In the genomic region with DNA sequence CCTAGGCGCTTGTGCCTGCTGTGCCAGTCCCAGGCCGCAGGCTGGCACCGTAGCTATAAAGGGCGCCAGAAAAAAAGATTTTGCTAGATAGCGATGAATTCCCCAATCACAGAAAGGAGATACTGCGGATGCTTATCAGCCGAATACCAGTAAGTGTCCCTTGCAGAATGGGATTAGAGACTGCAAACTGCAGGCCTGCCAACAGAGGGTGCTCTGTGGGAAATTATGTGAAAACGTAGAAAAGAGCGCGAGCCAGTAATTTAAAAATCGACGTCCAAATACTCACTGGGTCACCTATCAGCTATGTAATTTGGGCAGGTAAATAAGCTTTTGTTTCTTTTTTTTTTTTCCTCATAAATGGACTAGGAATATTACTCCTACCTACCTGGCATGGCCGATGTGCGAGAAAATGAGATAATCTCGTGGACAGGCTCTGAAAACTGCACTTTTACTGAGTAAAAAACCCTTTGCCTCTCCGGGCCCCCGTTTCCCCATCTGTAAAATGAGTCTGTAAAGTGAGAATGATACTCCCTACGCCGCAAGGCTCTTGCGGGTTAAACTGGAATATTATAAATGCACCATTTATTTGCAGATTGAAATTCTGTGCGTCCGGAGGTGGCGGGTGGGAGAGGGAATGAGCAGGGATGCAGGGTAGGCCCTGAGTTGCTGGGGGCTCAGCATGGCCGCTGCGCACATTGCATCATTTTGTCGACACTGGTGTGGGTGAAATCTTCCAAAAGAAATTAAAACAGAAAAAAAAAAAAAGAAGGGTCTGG, we compare ENCODE assay signal across 8 cellular contexts. TPM values are rescaled to one million over a fixed set of nuclear protein-coding genes. Genes with fewer than 3 reads are reported as not detected.
DNase-seq lines count a peak whose midpoint lies in the region; ATAC-seq and TF ChIP-seq lines count a peak whose summit lies in the region.

No MANE protein-coding gene starts in this region.

- H3K36me3 ChIP-seq in heart right ventricle (peaks cover 0 to 13% (median 4%) of the 10 kb centered on the region in 9 donors), uterus (no peaks in the 10 kb centered on the region)

- TF ChIP-seq CTCF in Calu3 (IDR thresholded peaks at IDR 0.05; ENCODE audit: unreplicated experiment) (peak; percentile 69), heart right ventricle (IDR thresholded peaks at IDR 0.05) (peak; percentile 76 to 92 (median 82)), uterus (IDR thresholded peaks at IDR 0.05) (peak; percentile 66 to 83 (median 76))

- no peak for TF ChIP-seq POLR2A in uterus (IDR thresholded peaks at IDR 0.05)

- peaks cover 40% of the 10 kb centered on the region for H3K36me3 Mint-ChIP-seq in Calu3 (ENCODE audit: insufficient read depth, unreplicated experiment)
- H3K36me3 Mint-ChIP-seq in activated naive CD8-positive, alpha-beta T cell treated with anti-CD3 and anti-CD28 coated beads, Interleukin-2, amount 10 ng/mL, durations not matched to agents 7 days and 5 days = peaks cover 4% of the 10 kb centered on the region

- no peaks in the 10 kb centered on the region for H3K27me3 ChIP-seq in heart right ventricle
- H3K27me3 ChIP-seq in uterus = no peaks in the 10 kb centered on the region

- ATAC-seq in GM21576 (IDR thresholded peaks at IDR 0.05; ENCODE audit: unreplicated experiment) = peak; percentile 42
- no peak for ATAC-seq in activated naive CD8-positive, alpha-beta T cell treated with anti-CD3 and anti-CD28 coated beads, Interleukin-2, amount 10 ng/mL, durations not matched to agents 7 days and 5 days (ENCODE audit: low read depth)
- ATAC-seq in heart right ventricle = peak in 7 of 8 donors; percentile 9 to 56 (median 36)

- BruUV-seq in Calu3 (replicated peaks; lab: Mats Ljungman, UMichigan) = no TSS peak

- peaks cover 7% of the 10 kb centered on the region for H3K4me1 Mint-ChIP-seq in Calu3 (ENCODE audit: low read depth, unreplicated experiment)
- H3K4me1 Mint-ChIP-seq in activated naive CD8-positive, alpha-beta T cell treated with anti-CD3 and anti-CD28 coated beads, Interleukin-2, amount 10 ng/mL, durations not matched to agents 7 days and 5 days = peaks cover 15% of the 10 kb centered on the region

- intact Hi-C loops in Calu3 (cut with micrococcal nuclease; ENCODE audit: unreplicated experiment) = loop anchor here (2.0 kb wide), 1 partner anchor 179 kb away; no protein-coding TSS in a partner anchor
- intact Hi-C loops in heart right ventricle (cut with DNase I) = loop anchor here in 6 of 10 donors (2.0 to 5.0 kb wide), 7 partner anchors 41 to 634 kb away; a partner anchor contains a TSS
- intact Hi-C loops in uterus (cut with DNase I; ENCODE audit: low total_unique reads) = no loop called here

- peaks cover 3 to 25% (median 15%) of the 10 kb centered on the region in 9 donors for H3K4me1 ChIP-seq in heart right ventricle
- H3K4me1 ChIP-seq in uterus = no peaks in the 10 kb centered on the region

- peak overlapping the region in 9 of 10 donors; percentile 77 to 96 (median 91) for H3K27ac ChIP-seq in heart right ventricle
- H3K27ac ChIP-seq in uterus = peak overlapping the region; percentile 85 to 88

- no peaks in the 10 kb centered on the region for H3K9me3 Mint-ChIP-seq in Calu3 (ENCODE audit: low read depth, unreplicated experiment)
- H3K9me3 Mint-ChIP-seq in activated naive CD8-positive, alpha-beta T cell treated with anti-CD3 and anti-CD28 coated beads, Interleukin-2, amount 10 ng/mL, durations not matched to agents 7 days and 5 days = no peaks in the 10 kb centered on the region

- 7 to 11% methylated on average over 26 of the region's 26 CpGs for WGBS in heart right ventricle, 2 donors

- POLR2A ChIA-PET in activated naive CD8-positive, alpha-beta T cell treated with anti-CD3 and anti-CD28 coated beads, Interleukin-2, amount 10 ng/mL, durations not matched to agents 7 days and 5 days (lab: Charles Lee) = interaction anchor here (0.8 to 3.3 kb wide), 7 partner anchors 9 to 599 kb away, joined by 3 to 32 read pairs (median 4); a partner anchor contains a TSS

- no peaks in the 10 kb centered on the region for H3K27me3 Mint-ChIP-seq in Calu3 (ENCODE audit: unreplicated experiment)
- no peaks in the 10 kb centered on the region for H3K27me3 Mint-ChIP-seq in activated naive CD8-positive, alpha-beta T cell treated with anti-CD3 and anti-CD28 coated beads, Interleukin-2, amount 10 ng/mL, durations not matched to agents 7 days and 5 days

- DNase-seq in Calu3 (peak; percentile 68), NAMALWA (ENCODE audit: low spot score) (peak; percentile 89), SKM-1 (lab: John Stamatoyannopoulos, UW; ENCODE audit: unreplicated experiment) (peak; percentile 77), heart right ventricle (peak; percentile 55 to 67), pons (ENCODE audit: low spot score) (peak; percentile 88), uterus (peak; percentile 65 to 67)
- peak; percentile 66 for DNase-seq in activated naive CD8-positive, alpha-beta T cell treated with anti-CD3 and anti-CD28 coated beads, Interleukin-2, amount 10 ng/mL, durations not matched to agents 7 days and 5 days

- H3K27ac Mint-ChIP-seq in Calu3 (ENCODE audit: unreplicated experiment) = no peak overlapping the region
- H3K27ac Mint-ChIP-seq in activated naive CD8-positive, alpha-beta T cell treated with anti-CD3 and anti-CD28 coated beads, Interleukin-2, amount 10 ng/mL, durations not matched to agents 7 days and 5 days = peak overlapping the region; percentile 92

- peak overlapping the region; percentile 98 for H3K4me3 Mint-ChIP-seq in Calu3 (ENCODE audit: low read depth, unreplicated experiment)
- peak overlapping the region; percentile 96 for H3K4me3 Mint-ChIP-seq in activated naive CD8-positive, alpha-beta T cell treated with anti-CD3 and anti-CD28 coated beads, Interleukin-2, amount 10 ng/mL, durations not matched to agents 7 days and 5 days

- H3K9me3 ChIP-seq in heart right ventricle (no peaks in the 10 kb centered on the region), uterus (no peaks in the 10 kb centered on the region)

- peak overlapping the region; percentile 67 to 98 (median 92) for H3K4me3 ChIP-seq in heart right ventricle
- peak overlapping the region; percentile 51 to 87 for H3K4me3 ChIP-seq in uterus

- CTCF ChIA-PET in Calu3 (lab: Charles Lee) = interaction anchor here (0.6 to 1.2 kb wide), 6 partner anchors 41 to 1093 kb away, joined by 3 to 4 read pairs (median 3); a partner anchor contains a TSS

RNA-seq across cellular contexts. Expression of a gene that starts 1.2 kb away (rescaled TPM):
- total RNA-seq in Calu3 (2022) (36.1 and 37.7 TPM in 2 replicates), heart right ventricle (10 to 100 TPM; 44.4 to 70.6 (median 58.0) TPM), uterus (10 to 100 TPM; 18.8 to 61.6 (median 22.7) TPM)
- total RNA-seq in activated naive CD8-positive, alpha-beta T cell treated with anti-CD3 and anti-CD28 coated beads, Interleukin-2, amount 10 ng/mL, durations not matched to agents 7 days and 5 days = 10 to 100 TPM; 51.8 to 53.7 TPM
- 10 to 100 TPM; 27.1 to 97.2 TPM for polyA plus RNA-seq in heart right ventricle

RNA-seq across cellular contexts. Expression of a gene that starts 26.8 kb away (rescaled TPM):
- total RNA-seq in Calu3 (2022) = 0.54 and 0.64 TPM in 2 replicates
- total RNA-seq in activated naive CD8-positive, alpha-beta T cell treated with anti-CD3 and anti-CD28 coated beads, Interleukin-2, amount 10 ng/mL, durations not matched to agents 7 days and 5 days = not detected
- total RNA-seq in heart right ventricle = 1 to 10 TPM in 2 of 10 donors, under 1 TPM in 8; 0.04 to 1.2 (median 0.44) TPM
- under 1 TPM; 0.16 to 0.37 TPM for polyA plus RNA-seq in heart right ventricle
- total RNA-seq in uterus = 1 to 10 TPM in 3 of 4 donors, not detected in 1; 1.5 to 6.7 (median 1.8) TPM
